ENCODE assay signal across 22 cellular contexts in the genomic region with DNA sequence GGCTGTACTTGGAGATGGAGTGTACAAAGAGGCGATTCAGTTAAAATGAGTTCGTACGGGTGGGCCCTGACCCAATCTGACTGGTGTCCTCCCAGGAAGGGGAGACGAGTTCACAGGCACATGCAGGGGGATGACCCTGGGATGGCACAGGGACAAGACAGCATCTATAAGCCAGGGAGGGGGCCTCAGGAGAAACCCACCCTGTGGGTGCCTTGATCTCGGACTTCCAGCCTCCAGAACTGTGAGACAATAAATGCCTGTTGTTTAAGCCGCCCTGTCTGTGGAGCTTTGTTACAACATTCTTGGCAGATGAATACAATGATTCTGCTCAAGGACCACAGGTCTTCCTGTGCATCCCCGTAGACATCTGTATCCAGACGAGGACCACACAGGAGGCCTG. TPM values are rescaled to one million over a fixed set of nuclear protein-coding genes. Genes with fewer than 3 reads are reported as not detected.
DNase-seq lines count a peak whose midpoint lies in the region; ATAC-seq and TF ChIP-seq lines count a peak whose summit lies in the region.
"Had no signal": no experiment of that assay in that cellular context is flagged by ENCODE, and none has a peak within 500 bp of the region (broad histone marks: within the 10 kb centered on the region; RNA-seq: fewer than 3 reads in every experiment).

No MANE protein-coding gene starts in this region.

- H3K27ac ChIP-seq in HEK293 (ENCODE audit: extremely low read depth, low read depth, low read length) (no peak overlapping the region), VCaP (peak overlapping the region; percentile 9; the same call in 1 of the 2 replicates), neural progenitor cell (no peak overlapping the region)
- H3K27ac ChIP-seq in CD8-positive, alpha-beta memory T cell (ENCODE audit: low read depth, low read length) = no peak overlapping the region
- H3K27ac ChIP-seq: A549; BLaER1 treated with 17β-estradiol and CSF1 and Interleukin-3, amounts not matched to agents 10 nM and 100 nM had no signal

- H3K9ac ChIP-seq in neural progenitor cell = no peak overlapping the region
- H3K9ac ChIP-seq: BLaER1 treated with 17β-estradiol and CSF1 and Interleukin-3, amounts not matched to agents 10 nM and 100 nM had no signal

- H3K36me3 Mint-ChIP-seq in neural progenitor cell = no peaks in the 10 kb centered on the region
- H3K36me3 Mint-ChIP-seq in CD8-positive, alpha-beta memory T cell = no peaks in the 10 kb centered on the region
- no peaks in the 10 kb centered on the region for H3K36me3 Mint-ChIP-seq in activated CD4-positive, alpha-beta T cell treated with anti-CD3 and anti-CD28 coated beads for 36 hours (ENCODE audit: low read depth)
- H3K36me3 Mint-ChIP-seq: CD14-positive monocyte had no signal

- DNase-seq in neural progenitor cell (ENCODE audit: low spot score) (no peak), HEK293T (ENCODE audit: extremely low spot score) (no peak)
- DNase-seq in CD8-positive, alpha-beta memory T cell = no peak
- no peak for DNase-seq in activated CD4-positive, alpha-beta T cell treated with anti-CD3 and anti-CD28 coated beads for 36 hours
- DNase-seq: 8988T; ACHN; AML-193; BE2C; Calu3; CD4-positive, alpha-beta T cell; COR-L47; DMS53; DMS79 treated with DMSO at 0.1 percent for 48 hours; GF-D8; GOT3 had no signal

- peaks cover 4% of the 10 kb centered on the region for H3K27me3 Mint-ChIP-seq in neural progenitor cell (ENCODE audit: insufficient read depth, low read depth)
- H3K27me3 Mint-ChIP-seq in CD8-positive, alpha-beta memory T cell = peaks cover 3 to 10% of the 10 kb centered on the region in 2 donors
- no peaks in the 10 kb centered on the region for H3K27me3 Mint-ChIP-seq in activated CD4-positive, alpha-beta T cell treated with anti-CD3 and anti-CD28 coated beads for 36 hours
- H3K27me3 Mint-ChIP-seq: CD4-positive, alpha-beta T cell had no signal

- no peaks in the 10 kb centered on the region for H3K36me3 ChIP-seq in HEK293 (ENCODE audit: control insufficient read depth in 2 of 2, insufficient read depth in 1 of 2, low read length in 2 of 2)
- H3K36me3 ChIP-seq in neural progenitor cell = no peaks in the 10 kb centered on the region
- H3K36me3 ChIP-seq in CD8-positive, alpha-beta memory T cell (ENCODE audit: insufficient read depth, low read length) = no peaks in the 10 kb centered on the region
- H3K36me3 ChIP-seq: BE2C; BLaER1 treated with 17β-estradiol and CSF1 and Interleukin-3, amounts not matched to agents 10 nM and 100 nM; HAP-1 had no signal

- H3K9me3 Mint-ChIP-seq in neural progenitor cell = peaks cover 6% of the 10 kb centered on the region
- peaks cover 0 to 5% (median 0%) of the 10 kb centered on the region in 5 donors for H3K9me3 Mint-ChIP-seq in CD8-positive, alpha-beta memory T cell
- peaks cover 2% of the 10 kb centered on the region for H3K9me3 Mint-ChIP-seq in activated CD4-positive, alpha-beta T cell treated with anti-CD3 and anti-CD28 coated beads for 36 hours (ENCODE audit: low read depth)

- TF ChIP-seq CTCF in HEK293 (tag by site-specific recombination; IDR thresholded peaks at IDR 0.05) (no peak), VCaP (conservative IDR thresholded peaks at IDR 0.05) (no peak; the same call in 1 of the 2 replicates), neural progenitor cell (IDR thresholded peaks at IDR 0.05) (no peak)

- no peak overlapping the region for H3K4me3 ChIP-seq in HEK293 (ENCODE audit: low read depth, low read length)
- no peak overlapping the region for H3K4me3 ChIP-seq in neural progenitor cell
- H3K4me3 ChIP-seq in CD8-positive, alpha-beta memory T cell (ENCODE audit: low read length) = no peak overlapping the region
- H3K4me3 ChIP-seq: A549; BLaER1 treated with 17β-estradiol and CSF1 and Interleukin-3, amounts not matched to agents 10 nM and 100 nM; HAP-1 had no signal

- no peak for ATAC-seq in activated CD4-positive, alpha-beta T cell treated with anti-CD3 and anti-CD28 coated beads for 36 hours
- ATAC-seq: A549 had no signal

- no peaks in the 10 kb centered on the region for H3K79me2 ChIP-seq in neural progenitor cell (ENCODE audit: low read depth)

- peak overlapping the region; percentile 90 for H3K27ac Mint-ChIP-seq in neural progenitor cell
- no peak overlapping the region for H3K27ac Mint-ChIP-seq in CD8-positive, alpha-beta memory T cell
- no peak overlapping the region for H3K27ac Mint-ChIP-seq in activated CD4-positive, alpha-beta T cell treated with anti-CD3 and anti-CD28 coated beads for 36 hours
- H3K27ac Mint-ChIP-seq: CD4-positive, alpha-beta T cell had no signal

- intact Hi-C loops in activated CD4-positive, alpha-beta T cell treated with anti-CD3 and anti-CD28 coated beads for 36 hours (cut with DNase I, micrococcal nuclease) = no loop called here

- H3K9me3 ChIP-seq in HEK293 (ENCODE audit: control insufficient read depth, insufficient read depth, low read depth, low read length) (no peaks in the 10 kb centered on the region), neural progenitor cell (ENCODE audit: low read depth) (no peaks in the 10 kb centered on the region)
- no peaks in the 10 kb centered on the region for H3K9me3 ChIP-seq in CD8-positive, alpha-beta memory T cell (ENCODE audit: low read length)
- H3K9me3 ChIP-seq: A549, BE2C, HAP-1 had no signal

- H3K27me3 ChIP-seq in neural progenitor cell = no peaks in the 10 kb centered on the region
- no peaks in the 10 kb centered on the region for H3K27me3 ChIP-seq in CD8-positive, alpha-beta memory T cell (ENCODE audit: insufficient read depth, low read length, poor library complexity, severe bottlenecking)
- H3K27me3 ChIP-seq: BE2C; BLaER1 treated with 17β-estradiol and CSF1 and Interleukin-3, amounts not matched to agents 10 nM and 100 nM had no signal

- peaks cover 3% of the 10 kb centered on the region for H3K4me1 ChIP-seq in HEK293 (ENCODE audit: control insufficient read depth, insufficient read depth, low read length)
- H3K4me1 ChIP-seq in neural progenitor cell = peaks cover 4% of the 10 kb centered on the region
- H3K4me1 ChIP-seq in CD8-positive, alpha-beta memory T cell (ENCODE audit: insufficient read depth, low read length) = no peaks in the 10 kb centered on the region
- H3K4me1 ChIP-seq: BE2C; BLaER1 treated with 17β-estradiol and CSF1 and Interleukin-3, amounts not matched to agents 10 nM and 100 nM; HAP-1 had no signal

- POLR2A ChIA-PET in HEK293 (lab: Yijun Ruan, JAX) (no interaction called here), HEK293T (lab: Yijun Ruan, JAX) (no interaction called here)
- POLR2A ChIA-PET in CD8-positive, alpha-beta memory T cell (lab: Charles Lee) = no interaction called here
- POLR2A ChIA-PET in activated CD4-positive, alpha-beta T cell treated with anti-CD3 and anti-CD28 coated beads for 36 hours (lab: Charles Lee) = no interaction called here

- no peak overlapping the region for H3K4me2 ChIP-seq in neural progenitor cell
- H3K4me2 ChIP-seq: A549; BLaER1 treated with 17β-estradiol and CSF1 and Interleukin-3, amounts not matched to agents 10 nM and 100 nM had no signal

- no peak overlapping the region for H3K4me3 Mint-ChIP-seq in neural progenitor cell
- no peak overlapping the region for H3K4me3 Mint-ChIP-seq in CD8-positive, alpha-beta memory T cell
- no peak overlapping the region for H3K4me3 Mint-ChIP-seq in activated CD4-positive, alpha-beta T cell treated with anti-CD3 and anti-CD28 coated beads for 36 hours
- H3K4me3 Mint-ChIP-seq: CD14-positive monocyte; CD4-positive, alpha-beta T cell had no signal

- CTCF ChIA-PET in HEK293 (lab: Yijun Ruan, JAX) (interaction anchor here (1.1 to 2.1 kb wide), 3 partner anchors 10 to 72 kb away, joined by 3 to 7 read pairs (median 4); no protein-coding TSS in a partner anchor), HEK293T (lab: Yijun Ruan, JAX) (no interaction called here)
- CTCF ChIA-PET in CD8-positive, alpha-beta memory T cell (lab: Charles Lee) = no interaction called here
- CTCF ChIA-PET in activated CD4-positive, alpha-beta T cell treated with anti-CD3 and anti-CD28 coated beads for 36 hours (lab: Charles Lee) = interaction anchor here (1.1 to 1.2 kb wide), 2 partner anchors 11 to 433 kb away, joined by 3 to 4 read pairs; no protein-coding TSS in a partner anchor

- H2AFZ ChIP-seq in neural progenitor cell (replicated peaks) = no peak overlapping the region

- peaks cover 19% of the 10 kb centered on the region for H3K4me1 Mint-ChIP-seq in neural progenitor cell
- H3K4me1 Mint-ChIP-seq in CD8-positive, alpha-beta memory T cell = no peaks in the 10 kb centered on the region
- no peaks in the 10 kb centered on the region for H3K4me1 Mint-ChIP-seq in activated CD4-positive, alpha-beta T cell treated with anti-CD3 and anti-CD28 coated beads for 36 hours
- H3K4me1 Mint-ChIP-seq: CD14-positive monocyte had no signal

- peaks cover 3% of the 10 kb centered on the region for H3F3A ChIP-seq in neural progenitor cell (ENCODE audit: low read depth)

- no peaks in the 10 kb centered on the region for H4K20me1 ChIP-seq in neural progenitor cell (ENCODE audit: low read depth)
- H4K20me1 ChIP-seq: BLaER1 treated with 17β-estradiol and CSF1 and Interleukin-3, amounts not matched to agents 10 nM and 100 nM had no signal

TF ChIP-seq in HEK293, 187 proteins besides CTCF, POLR2A, EP300 and RAD21:
- TF ChIP-seq ZNF596 (tag by site-specific recombination; IDR thresholded peaks at IDR 0.05) (no peak), ZNF548 (tag by site-specific recombination; IDR thresholded peaks at IDR 0.05) (peak; percentile 92)

TF ChIP-seq in HEK293T, 16 proteins besides CTCF, POLR2A, EP300 and RAD21:
- TF ChIP-seq LEF1 (IDR thresholded peaks at IDR 0.05; ENCODE audit: borderline replicate concordance) (no peak), SP1 (IDR thresholded peaks at IDR 0.05) (no peak), L3MBTL2 (conservative IDR thresholded peaks at IDR 0.05) (no peak), CTBP1 (IDR thresholded peaks at IDR 0.05; ENCODE audit: borderline replicate concordance) (no peak), ELF4 (IDR thresholded peaks at IDR 0.05) (no peak), NFRKB (IDR thresholded peaks at IDR 0.05) (no peak), BHLHE40 (IDR thresholded peaks at IDR 0.05; ENCODE audit: borderline replicate concordance) (no peak), HDGF (IDR thresholded peaks at IDR 0.05; ENCODE audit: borderline replicate concordance) (no peak), SUZ12 (IDR thresholded peaks at IDR 0.05) (no peak)

RNA-seq across cellular contexts. Expression of a gene that starts 14.6 kb away (rescaled TPM):
- total RNA-seq in neural progenitor cell (ENCODE audit: low replicate concordance) = not detected in 2 replicates
- not detected for total RNA-seq in CD8-positive, alpha-beta memory T cell
- polyA plus RNA-seq in CD8-positive, alpha-beta memory T cell = not detected
- not detected for total RNA-seq in activated CD4-positive, alpha-beta T cell treated with anti-CD3 and anti-CD28 coated beads for 36 hours
- total RNA-seq: Calu3; CD4-positive, alpha-beta T cell; G401 had no signal
- polyA plus RNA-seq: A549, CD14-positive monocyte had no signal

Comparison
In these comparisons a context has a peak if more than half of its experiments do, and no peak if none do; other contexts are left out.
1. CTCF ChIA-PET loops: an anchor here in HEK293 (1.1 to 2.1 kb wide) and activated CD4-positive, alpha-beta T cell treated with anti-CD3 and anti-CD28 coated beads for 36 hours (1.1 to 1.2 kb wide); none called in CD8-positive, alpha-beta memory T cell and HEK293T.